In the genomic region with DNA sequence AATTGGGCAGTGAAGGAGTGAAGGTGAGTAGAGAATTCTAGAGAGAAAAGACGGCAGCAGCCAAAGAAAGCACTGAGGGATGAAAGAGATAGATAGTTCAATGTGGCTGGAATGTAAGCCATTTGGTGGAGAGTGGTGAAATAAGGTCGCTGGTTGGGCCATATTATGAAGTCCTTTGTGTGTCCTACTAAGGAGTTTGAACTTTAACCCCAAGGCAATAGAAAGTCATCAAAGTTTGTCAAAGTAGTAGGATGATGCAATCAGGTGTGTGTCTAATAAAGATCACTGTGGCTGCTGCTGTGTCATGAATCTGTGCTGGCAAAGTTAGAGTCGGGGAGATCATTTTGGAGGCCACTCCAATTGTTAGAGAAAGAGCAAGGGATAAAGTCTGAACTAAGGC, we compare ENCODE assay signal across 1 cellular context.
TF ChIP-seq lines count a peak whose summit lies in the region.

No MANE protein-coding gene starts in this region.

TF ChIP-seq in K562, 482 proteins besides CTCF, POLR2A, EP300 and RAD21 (continued from another document and continues in another):
- TF ChIP-seq, protein P1, sequence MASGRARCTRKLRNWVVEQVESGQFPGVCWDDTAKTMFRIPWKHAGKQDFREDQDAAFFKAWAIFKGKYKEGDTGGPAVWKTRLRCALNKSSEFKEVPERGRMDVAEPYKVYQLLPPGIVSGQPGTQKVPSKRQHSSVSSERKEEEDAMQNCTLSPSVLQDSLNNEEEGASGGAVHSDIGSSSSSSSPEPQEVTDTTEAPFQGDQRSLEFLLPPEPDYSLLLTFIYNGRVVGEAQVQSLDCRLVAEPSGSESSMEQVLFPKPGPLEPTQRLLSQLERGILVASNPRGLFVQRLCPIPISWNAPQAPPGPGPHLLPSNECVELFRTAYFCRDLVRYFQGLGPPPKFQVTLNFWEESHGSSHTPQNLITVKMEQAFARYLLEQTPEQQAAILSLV (tag; IDR thresholded peaks at IDR 0.05), result peak; percentile 95
- no peak for TF ChIP-seq MCM7 (IDR thresholded peaks at IDR 0.05)
- no peak for TF ChIP-seq ELF1 (tag; IDR thresholded peaks at IDR 0.05)
- TF ChIP-seq NR4A1 (CRISPR knock-in tag; IDR thresholded peaks at IDR 0.05), result no peak
- TF ChIP-seq NR4A1 (tag; IDR thresholded peaks at IDR 0.05), result 0 out of 2 replicates have a peak, but pooled peaks have one; percentile 44
- TF ChIP-seq RBM17 (IDR thresholded peaks at IDR 0.05; ENCODE audit: borderline replicate concordance, low read depth, low read length), result no peak
- TF ChIP-seq, protein P2, sequence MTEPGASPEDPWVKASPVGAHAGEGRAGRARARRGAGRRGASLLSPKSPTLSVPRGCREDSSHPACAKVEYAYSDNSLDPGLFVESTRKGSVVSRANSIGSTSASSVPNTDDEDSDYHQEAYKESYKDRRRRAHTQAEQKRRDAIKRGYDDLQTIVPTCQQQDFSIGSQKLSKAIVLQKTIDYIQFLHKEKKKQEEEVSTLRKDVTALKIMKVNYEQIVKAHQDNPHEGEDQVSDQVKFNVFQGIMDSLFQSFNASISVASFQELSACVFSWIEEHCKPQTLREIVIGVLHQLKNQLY (CRISPR knock-in tag; conservative IDR thresholded peaks at IDR 0.05), result no peak
- TF ChIP-seq TGIF2 (CRISPR knock-in tag; IDR thresholded peaks at IDR 0.05), result no peak
- TF ChIP-seq, protein P3, sequence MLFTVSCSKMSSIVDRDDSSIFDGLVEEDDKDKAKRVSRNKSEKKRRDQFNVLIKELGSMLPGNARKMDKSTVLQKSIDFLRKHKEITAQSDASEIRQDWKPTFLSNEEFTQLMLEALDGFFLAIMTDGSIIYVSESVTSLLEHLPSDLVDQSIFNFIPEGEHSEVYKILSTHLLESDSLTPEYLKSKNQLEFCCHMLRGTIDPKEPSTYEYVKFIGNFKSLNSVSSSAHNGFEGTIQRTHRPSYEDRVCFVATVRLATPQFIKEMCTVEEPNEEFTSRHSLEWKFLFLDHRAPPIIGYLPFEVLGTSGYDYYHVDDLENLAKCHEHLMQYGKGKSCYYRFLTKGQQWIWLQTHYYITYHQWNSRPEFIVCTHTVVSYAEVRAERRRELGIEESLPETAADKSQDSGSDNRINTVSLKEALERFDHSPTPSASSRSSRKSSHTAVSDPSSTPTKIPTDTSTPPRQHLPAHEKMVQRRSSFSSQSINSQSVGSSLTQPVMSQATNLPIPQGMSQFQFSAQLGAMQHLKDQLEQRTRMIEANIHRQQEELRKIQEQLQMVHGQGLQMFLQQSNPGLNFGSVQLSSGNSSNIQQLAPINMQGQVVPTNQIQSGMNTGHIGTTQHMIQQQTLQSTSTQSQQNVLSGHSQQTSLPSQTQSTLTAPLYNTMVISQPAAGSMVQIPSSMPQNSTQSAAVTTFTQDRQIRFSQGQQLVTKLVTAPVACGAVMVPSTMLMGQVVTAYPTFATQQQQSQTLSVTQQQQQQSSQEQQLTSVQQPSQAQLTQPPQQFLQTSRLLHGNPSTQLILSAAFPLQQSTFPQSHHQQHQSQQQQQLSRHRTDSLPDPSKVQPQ (CRISPR knock-in tag; IDR thresholded peaks at IDR 0.05; ENCODE audit: borderline replicate concordance), result no peak
- TF ChIP-seq FOXK1 (CRISPR knock-in tag; IDR thresholded peaks at IDR 0.05; ENCODE audit: borderline replicate concordance), result no peak
- TF ChIP-seq CHD2 (IDR thresholded peaks at IDR 0.05; ENCODE audit: low read depth, low read length), result no peak
- TF ChIP-seq ZNF224 (CRISPR knock-in tag; IDR thresholded peaks at IDR 0.05), result no peak
- no peak for TF ChIP-seq ETV5 (CRISPR knock-in tag; IDR thresholded peaks at IDR 0.05; ENCODE audit: low read depth)
- no peak for TF ChIP-seq HEY1 (CRISPR knock-in tag; IDR thresholded peaks at IDR 0.05; ENCODE audit: borderline replicate concordance)
- TF ChIP-seq HSF4 (CRISPR knock-in tag; IDR thresholded peaks at IDR 0.05; ENCODE audit: borderline replicate concordance), result no peak
- no peak for TF ChIP-seq ZKSCAN8 (CRISPR knock-in tag; IDR thresholded peaks at IDR 0.05)
- TF ChIP-seq HMG20A (CRISPR knock-in tag; conservative IDR thresholded peaks at IDR 0.05), result no peak
- no peak for TF ChIP-seq RFX7 (CRISPR knock-in tag; IDR thresholded peaks at IDR 0.05)
- TF ChIP-seq BDP1 (IDR thresholded peaks at IDR 0.05; ENCODE audit: insufficient read depth, insufficient read length), result no peak
- TF ChIP-seq CSDE1 (IDR thresholded peaks at IDR 0.05), result no peak
- no peak for TF ChIP-seq PURB (CRISPR knock-in tag; IDR thresholded peaks at IDR 0.05; ENCODE audit: low read depth)
- TF ChIP-seq PCBP2 (IDR thresholded peaks at IDR 0.05; ENCODE audit: low read depth, low read length, poor library complexity, severe bottlenecking), result no peak
- TF ChIP-seq SIRT6 (IDR thresholded peaks at IDR 0.05; ENCODE audit: low read depth, low read length), result no peak
- no peak for TF ChIP-seq IRF2 (CRISPR knock-in tag; IDR thresholded peaks at IDR 0.05)
- TF ChIP-seq, protein P4, sequence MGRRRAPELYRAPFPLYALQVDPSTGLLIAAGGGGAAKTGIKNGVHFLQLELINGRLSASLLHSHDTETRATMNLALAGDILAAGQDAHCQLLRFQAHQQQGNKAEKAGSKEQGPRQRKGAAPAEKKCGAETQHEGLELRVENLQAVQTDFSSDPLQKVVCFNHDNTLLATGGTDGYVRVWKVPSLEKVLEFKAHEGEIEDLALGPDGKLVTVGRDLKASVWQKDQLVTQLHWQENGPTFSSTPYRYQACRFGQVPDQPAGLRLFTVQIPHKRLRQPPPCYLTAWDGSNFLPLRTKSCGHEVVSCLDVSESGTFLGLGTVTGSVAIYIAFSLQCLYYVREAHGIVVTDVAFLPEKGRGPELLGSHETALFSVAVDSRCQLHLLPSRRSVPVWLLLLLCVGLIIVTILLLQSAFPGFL (CRISPR knock-in tag; IDR thresholded peaks at IDR 0.05), result no peak
- TF ChIP-seq SMARCA4 (IDR thresholded peaks at IDR 0.05), result peak; percentile 52; the same call in 1 of the 2 replicates
- TF ChIP-seq CAMTA2 (CRISPR knock-in tag; conservative IDR thresholded peaks at IDR 0.05), result no peak
- no peak for TF ChIP-seq ZNF764 (CRISPR knock-in tag; IDR thresholded peaks at IDR 0.05; ENCODE audit: low read depth)
- peak; percentile 51 for TF ChIP-seq CBFA2T3 (IDR thresholded peaks at IDR 0.05)
- TF ChIP-seq, protein P5, sequence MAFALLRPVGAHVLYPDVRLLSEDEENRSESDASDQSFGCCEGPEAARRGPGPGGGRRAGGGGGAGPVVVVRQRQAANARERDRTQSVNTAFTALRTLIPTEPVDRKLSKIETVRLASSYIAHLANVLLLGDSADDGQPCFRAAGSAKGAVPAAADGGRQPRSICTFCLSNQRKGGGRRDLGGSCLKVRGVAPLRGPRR (CRISPR knock-in tag; IDR thresholded peaks at IDR 0.05), result no peak
- peak; percentile 87 for TF ChIP-seq HDAC2 (IDR thresholded peaks at IDR 0.05)
- TF ChIP-seq TAF7 (tag; IDR thresholded peaks at IDR 0.05), result no peak
- TF ChIP-seq ZNF699 (CRISPR knock-in tag; IDR thresholded peaks at IDR 0.05; ENCODE audit: insufficient replicate concordance), result no peak
- no peak for TF ChIP-seq POLR3A (IDR thresholded peaks at IDR 0.05; ENCODE audit: borderline replicate concordance, extremely low read depth, insufficient read depth, insufficient read length)
- TF ChIP-seq HDAC1 (IDR thresholded peaks at IDR 0.05), result peak in 1 of 2 experiments; percentile 78; a peak in 1 of 4 replicates
- TF ChIP-seq ZNF707 (CRISPR knock-in tag; conservative IDR thresholded peaks at IDR 0.05), result no peak
- TF ChIP-seq NCOA4 (IDR thresholded peaks at IDR 0.05; ENCODE audit: partially characterized antibody), result no peak
- no peak for TF ChIP-seq KDM5B (IDR thresholded peaks at IDR 0.05; ENCODE audit: insufficient replicate concordance, low read depth, low read length)
- TF ChIP-seq, protein P6, sequence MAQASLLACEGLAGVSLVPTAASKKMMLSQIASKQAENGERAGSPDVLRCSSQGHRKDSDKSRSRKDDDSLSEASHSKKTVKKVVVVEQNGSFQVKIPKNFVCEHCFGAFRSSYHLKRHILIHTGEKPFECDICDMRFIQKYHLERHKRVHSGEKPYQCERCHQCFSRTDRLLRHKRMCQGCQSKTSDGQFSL (CRISPR knock-in tag; IDR thresholded peaks at IDR 0.05), result no peak
- TF ChIP-seq, protein P6 (tag; IDR thresholded peaks at IDR 0.05), result no peak
- TF ChIP-seq SAFB2 (IDR thresholded peaks at IDR 0.05; ENCODE audit: borderline replicate concordance, low read depth, low read length, severe bottlenecking), result no peak
- no peak for TF ChIP-seq PHB2 (IDR thresholded peaks at IDR 0.05; ENCODE audit: low read depth)
- no peak for TF ChIP-seq KLF16 (IDR thresholded peaks at IDR 0.05)
- TF ChIP-seq, protein P7, sequence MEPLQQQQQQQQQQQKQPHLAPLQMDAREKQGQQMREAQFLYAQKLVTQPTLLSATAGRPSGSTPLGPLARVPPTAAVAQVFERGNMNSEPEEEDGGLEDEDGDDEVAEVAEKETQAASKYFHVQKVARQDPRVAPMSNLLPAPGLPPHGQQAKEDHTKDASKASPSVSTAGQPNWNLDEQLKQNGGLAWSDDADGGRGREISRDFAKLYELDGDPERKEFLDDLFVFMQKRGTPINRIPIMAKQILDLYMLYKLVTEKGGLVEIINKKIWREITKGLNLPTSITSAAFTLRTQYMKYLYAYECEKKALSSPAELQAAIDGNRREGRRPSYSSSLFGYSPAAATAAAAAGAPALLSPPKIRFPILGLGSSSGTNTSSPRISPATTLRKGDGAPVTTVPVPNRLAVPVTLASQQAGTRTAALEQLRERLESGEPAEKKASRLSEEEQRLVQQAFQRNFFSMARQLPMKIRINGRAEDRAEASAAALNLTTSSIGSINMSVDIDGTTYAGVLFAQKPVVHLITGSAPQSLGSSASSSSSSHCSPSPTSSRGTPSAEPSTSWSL (CRISPR knock-in tag; IDR thresholded peaks at IDR 0.05; ENCODE audit: borderline replicate concordance), result no peak
- no peak for TF ChIP-seq ZNF766 (CRISPR knock-in tag; conservative IDR thresholded peaks at IDR 0.05)
- no peak for TF ChIP-seq ZNF197 (CRISPR knock-in tag; IDR thresholded peaks at IDR 0.05; ENCODE audit: low read depth)
- peak; percentile 58 for TF ChIP-seq DACH1 (IDR thresholded peaks at IDR 0.05; ENCODE audit: partially characterized antibody)
- TF ChIP-seq, protein P8, sequence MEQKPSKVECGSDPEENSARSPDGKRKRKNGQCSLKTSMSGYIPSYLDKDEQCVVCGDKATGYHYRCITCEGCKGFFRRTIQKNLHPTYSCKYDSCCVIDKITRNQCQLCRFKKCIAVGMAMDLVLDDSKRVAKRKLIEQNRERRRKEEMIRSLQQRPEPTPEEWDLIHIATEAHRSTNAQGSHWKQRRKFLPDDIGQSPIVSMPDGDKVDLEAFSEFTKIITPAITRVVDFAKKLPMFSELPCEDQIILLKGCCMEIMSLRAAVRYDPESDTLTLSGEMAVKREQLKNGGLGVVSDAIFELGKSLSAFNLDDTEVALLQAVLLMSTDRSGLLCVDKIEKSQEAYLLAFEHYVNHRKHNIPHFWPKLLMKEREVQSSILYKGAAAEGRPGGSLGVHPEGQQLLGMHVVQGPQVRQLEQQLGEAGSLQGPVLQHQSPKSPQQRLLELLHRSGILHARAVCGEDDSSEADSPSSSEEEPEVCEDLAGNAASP (IDR thresholded peaks at IDR 0.05), result no peak
- TF ChIP-seq PRPF4 (IDR thresholded peaks at IDR 0.05; ENCODE audit: insufficient read depth, low read depth, low read length, poor library complexity, severe bottlenecking), result no peak
- TF ChIP-seq, protein P9, sequence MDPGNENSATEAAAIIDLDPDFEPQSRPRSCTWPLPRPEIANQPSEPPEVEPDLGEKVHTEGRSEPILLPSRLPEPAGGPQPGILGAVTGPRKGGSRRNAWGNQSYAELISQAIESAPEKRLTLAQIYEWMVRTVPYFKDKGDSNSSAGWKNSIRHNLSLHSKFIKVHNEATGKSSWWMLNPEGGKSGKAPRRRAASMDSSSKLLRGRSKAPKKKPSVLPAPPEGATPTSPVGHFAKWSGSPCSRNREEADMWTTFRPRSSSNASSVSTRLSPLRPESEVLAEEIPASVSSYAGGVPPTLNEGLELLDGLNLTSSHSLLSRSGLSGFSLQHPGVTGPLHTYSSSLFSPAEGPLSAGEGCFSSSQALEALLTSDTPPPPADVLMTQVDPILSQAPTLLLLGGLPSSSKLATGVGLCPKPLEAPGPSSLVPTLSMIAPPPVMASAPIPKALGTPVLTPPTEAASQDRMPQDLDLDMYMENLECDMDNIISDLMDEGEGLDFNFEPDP (CRISPR knock-in tag; IDR thresholded peaks at IDR 0.05), result no peak
- TF ChIP-seq, protein P10, sequence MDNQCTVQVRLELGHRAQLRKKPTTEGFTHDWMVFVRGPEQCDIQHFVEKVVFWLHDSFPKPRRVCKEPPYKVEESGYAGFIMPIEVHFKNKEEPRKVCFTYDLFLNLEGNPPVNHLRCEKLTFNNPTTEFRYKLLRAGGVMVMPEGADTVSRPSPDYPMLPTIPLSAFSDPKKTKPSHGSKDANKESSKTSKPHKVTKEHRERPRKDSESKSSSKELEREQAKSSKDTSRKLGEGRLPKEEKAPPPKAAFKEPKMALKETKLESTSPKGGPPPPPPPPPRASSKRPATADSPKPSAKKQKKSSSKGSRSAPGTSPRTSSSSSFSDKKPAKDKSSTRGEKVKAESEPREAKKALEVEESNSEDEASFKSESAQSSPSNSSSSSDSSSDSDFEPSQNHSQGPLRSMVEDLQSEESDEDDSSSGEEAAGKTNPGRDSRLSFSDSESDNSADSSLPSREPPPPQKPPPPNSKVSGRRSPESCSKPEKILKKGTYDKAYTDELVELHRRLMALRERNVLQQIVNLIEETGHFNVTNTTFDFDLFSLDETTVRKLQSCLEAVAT (IDR thresholded peaks at IDR 0.05), result no peak
- no peak for TF ChIP-seq SNIP1 (IDR thresholded peaks at IDR 0.05; ENCODE audit: low read depth)
- TF ChIP-seq RCOR1 (IDR thresholded peaks at IDR 0.05; ENCODE audit: borderline replicate concordance in 1 of 2, low read depth in 2 of 2, low read length in 2 of 2), result peak in 1 of 2 experiments; percentile 94; a peak in 2 of 4 replicates
- peak; percentile 47 for TF ChIP-seq TCF3 (CRISPR knock-in tag; IDR thresholded peaks at IDR 0.05)
- no peak for TF ChIP-seq SRSF3 (IDR thresholded peaks at IDR 0.05; ENCODE audit: insufficient read depth, low read length)
- TF ChIP-seq PTBP1 (IDR thresholded peaks at IDR 0.05; ENCODE audit: low read depth, low read length), result no peak
- no peak for TF ChIP-seq SIN3B (IDR thresholded peaks at IDR 0.05; ENCODE audit: low read depth)
- no peak for TF ChIP-seq PCBP1 (IDR thresholded peaks at IDR 0.05; ENCODE audit: low read depth, low read length, poor library complexity, severe bottlenecking)
- TF ChIP-seq ZNF232 (CRISPR knock-in tag; IDR thresholded peaks at IDR 0.05), result no peak
- no peak for TF ChIP-seq ZBTB7A (IDR thresholded peaks at IDR 0.05; ENCODE audit: borderline replicate concordance, control insufficient read depth, low read depth, low read length)
- TF ChIP-seq SRSF1 (IDR thresholded peaks at IDR 0.05; ENCODE audit: low read depth, low read length), result no peak
- TF ChIP-seq NFE2 (IDR thresholded peaks at IDR 0.05; ENCODE audit: low read depth), result peak; percentile 59
- TF ChIP-seq ASH1L (IDR thresholded peaks at IDR 0.05; ENCODE audit: borderline replicate concordance, low read depth, partially characterized antibody), result no peak
- TF ChIP-seq KAT7 (CRISPR knock-in tag; IDR thresholded peaks at IDR 0.05; ENCODE audit: borderline replicate concordance), result no peak
- no peak for TF ChIP-seq ADNP (tag; IDR thresholded peaks at IDR 0.05)
- no peak for TF ChIP-seq RB1 (IDR thresholded peaks at IDR 0.05; ENCODE audit: low read depth)
- no peak for TF ChIP-seq TRIM28 (IDR thresholded peaks at IDR 0.05)
- no peak for TF ChIP-seq RFX5 (IDR thresholded peaks at IDR 0.05; ENCODE audit: low read depth, low read length)
- no peak for TF ChIP-seq SUPT5H (IDR thresholded peaks at IDR 0.05)
